22 cellular contexts compared by ENCODE assay signal in the genomic region with DNA sequence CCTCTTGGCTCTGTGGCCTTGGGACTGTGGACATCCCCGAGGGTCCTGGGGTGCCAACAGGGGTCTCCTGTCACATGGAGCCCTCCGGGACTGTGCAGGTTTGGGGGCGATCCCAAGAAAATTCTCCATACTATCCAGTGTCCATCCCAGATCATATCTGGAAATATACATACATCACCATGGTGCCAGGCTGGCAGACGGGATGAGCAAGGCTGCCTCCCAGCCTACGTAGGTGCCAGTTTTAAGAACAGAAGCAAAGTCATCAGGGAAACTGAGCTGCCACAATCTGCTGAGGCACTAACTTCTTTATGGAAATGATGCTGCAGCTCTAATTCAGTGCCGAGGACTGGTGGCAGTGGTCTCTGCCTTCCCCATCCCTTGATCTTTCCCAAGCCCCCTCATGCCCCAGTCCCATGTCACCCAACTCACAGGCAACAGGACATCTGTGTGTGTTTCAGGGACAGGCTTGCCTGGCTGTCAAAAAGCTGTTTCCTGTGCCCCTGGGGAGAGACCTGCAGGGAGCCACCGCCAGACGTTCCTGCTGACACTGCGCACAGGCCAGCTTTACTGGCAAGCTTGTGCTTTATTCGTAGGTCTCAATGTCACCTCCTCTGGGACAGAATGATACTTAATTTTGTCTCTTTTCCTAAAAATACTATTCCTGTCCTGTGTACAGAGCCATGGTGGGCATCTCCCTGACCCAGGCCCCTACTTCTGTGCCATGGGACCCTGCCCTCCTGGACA. TPM values are rescaled to one million over a fixed set of nuclear protein-coding genes. Genes with fewer than 3 reads are reported as not detected.
"Had no signal": no experiment of that assay in that cellular context is flagged by ENCODE, and none has a peak within 500 bp of the region (broad histone marks: within the 10 kb centered on the region; RNA-seq: fewer than 3 reads in every experiment).

No MANE protein-coding gene starts in this region.

- H3K27ac Mint-ChIP-seq: activated CD4-positive, alpha-beta memory T cell treated with anti-CD3 and anti-CD28 coated beads for 36 hours; activated CD4-positive, alpha-beta T cell treated with anti-CD3 and anti-CD28 coated beads for 36 hours; activated CD8-positive, alpha-beta memory T cell treated with anti-CD3 and anti-CD28 coated beads, Interleukin-2, amount 10 ng/mL, durations not matched to agents 7 days and 5 days; activated naive CD8-positive, alpha-beta T cell; progenitor cell of endocrine pancreas had no signal

- H3K4me3 Mint-ChIP-seq: activated CD4-positive, alpha-beta memory T cell treated with anti-CD3 and anti-CD28 coated beads for 36 hours; activated CD4-positive, alpha-beta T cell treated with anti-CD3 and anti-CD28 coated beads for 36 hours; activated CD8-positive, alpha-beta memory T cell treated with anti-CD3 and anti-CD28 coated beads, Interleukin-2, amount 10 ng/mL, durations not matched to agents 7 days and 5 days; activated naive CD8-positive, alpha-beta T cell; central memory CD8-positive, alpha-beta T cell had no signal

- ATAC-seq: activated CD4-positive, alpha-beta T cell treated with anti-CD3 and anti-CD28 coated beads for 36 hours; activated CD8-positive, alpha-beta memory T cell treated with anti-CD3 and anti-CD28 coated beads, Interleukin-2, amount 10 ng/mL, durations not matched to agents 7 days and 5 days; right cardiac atrium had no signal

- H3K4me1 Mint-ChIP-seq: activated CD4-positive, alpha-beta T cell treated with anti-CD3 and anti-CD28 coated beads for 36 hours had no signal

- H3K9me3 ChIP-seq: esophagus squamous epithelium had no signal

- H3K36me3 ChIP-seq: brain microvascular endothelial cell, esophagus squamous epithelium had no signal

- DNase-seq: activated CD4-positive, alpha-beta memory T cell treated with anti-CD3 and anti-CD28 coated beads for 36 hours; activated CD4-positive, alpha-beta T cell treated with anti-CD3 and anti-CD28 coated beads for 36 hours; activated CD8-positive, alpha-beta memory T cell treated with anti-CD3 and anti-CD28 coated beads, Interleukin-2, amount 10 ng/mL, durations not matched to agents 7 days and 5 days; activated gamma-delta T cell treated with Interleukin-2 at 50 U/mL for 16 hours; activated T-cell treated with anti-CD3 and anti-CD28 coated beads, Interleukin-2, amount 50 U/mL, for 48 hours; brain microvascular endothelial cell; esophagus squamous epithelium; kidney glomerular epithelial cell; right cardiac atrium; T-helper 1 cell had no signal

- H3K4me3 ChIP-seq: coronary artery, esophagus squamous epithelium, smooth muscle cell had no signal

- H3K27ac ChIP-seq: brain microvascular endothelial cell, coronary artery, esophagus squamous epithelium, VCaP had no signal

- H3K4me2 ChIP-seq: smooth muscle cell had no signal

- H3K27me3 ChIP-seq: brain microvascular endothelial cell, esophagus squamous epithelium had no signal

- H3K36me3 Mint-ChIP-seq: activated CD4-positive, alpha-beta memory T cell treated with anti-CD3 and anti-CD28 coated beads for 36 hours; activated CD8-positive, alpha-beta memory T cell treated with anti-CD3 and anti-CD28 coated beads, Interleukin-2, amount 10 ng/mL, durations not matched to agents 7 days and 5 days; activated naive CD8-positive, alpha-beta T cell had no signal

- H3K27me3 Mint-ChIP-seq: activated CD4-positive, alpha-beta memory T cell treated with anti-CD3 and anti-CD28 coated beads for 36 hours; activated CD4-positive, alpha-beta T cell treated with anti-CD3 and anti-CD28 coated beads for 36 hours; activated CD8-positive, alpha-beta memory T cell treated with anti-CD3 and anti-CD28 coated beads, Interleukin-2, amount 10 ng/mL, durations not matched to agents 7 days and 5 days; activated naive CD8-positive, alpha-beta T cell; central memory CD8-positive, alpha-beta T cell; progenitor cell of endocrine pancreas had no signal

RNA-seq across cellular contexts. Expression of a gene that starts 15.5 kb away (rescaled TPM):
- total RNA-seq: activated CD4-positive, alpha-beta memory T cell treated with anti-CD3 and anti-CD28 coated beads for 36 hours; activated CD4-positive, alpha-beta T cell treated with anti-CD3 and anti-CD28 coated beads for 36 hours; activated CD8-positive, alpha-beta memory T cell treated with anti-CD3 and anti-CD28 coated beads, Interleukin-2, amount 10 ng/mL, durations not matched to agents 7 days and 5 days; endothelial cell of umbilical vein; esophagus squamous epithelium; liver; omental fat pad; progenitor cell of endocrine pancreas; smooth muscle cell had no signal
- polyA plus RNA-seq: endothelial cell of umbilical vein, liver, neural cell, smooth muscle cell, urinary bladder had no signal

RNA-seq across cellular contexts. Expression of a gene that starts 31.6 kb away (rescaled TPM):
- total RNA-seq: activated CD4-positive, alpha-beta memory T cell treated with anti-CD3 and anti-CD28 coated beads for 36 hours; activated CD4-positive, alpha-beta T cell treated with anti-CD3 and anti-CD28 coated beads for 36 hours; activated CD8-positive, alpha-beta memory T cell treated with anti-CD3 and anti-CD28 coated beads, Interleukin-2, amount 10 ng/mL, durations not matched to agents 7 days and 5 days; endothelial cell of umbilical vein; esophagus squamous epithelium; fibroblast of villous mesenchyme; omental fat pad; progenitor cell of endocrine pancreas; smooth muscle cell had no signal
- polyA plus RNA-seq: endothelial cell of umbilical vein, liver had no signal
